9 cellular contexts compared by ENCODE assay signal in the genomic region with DNA sequence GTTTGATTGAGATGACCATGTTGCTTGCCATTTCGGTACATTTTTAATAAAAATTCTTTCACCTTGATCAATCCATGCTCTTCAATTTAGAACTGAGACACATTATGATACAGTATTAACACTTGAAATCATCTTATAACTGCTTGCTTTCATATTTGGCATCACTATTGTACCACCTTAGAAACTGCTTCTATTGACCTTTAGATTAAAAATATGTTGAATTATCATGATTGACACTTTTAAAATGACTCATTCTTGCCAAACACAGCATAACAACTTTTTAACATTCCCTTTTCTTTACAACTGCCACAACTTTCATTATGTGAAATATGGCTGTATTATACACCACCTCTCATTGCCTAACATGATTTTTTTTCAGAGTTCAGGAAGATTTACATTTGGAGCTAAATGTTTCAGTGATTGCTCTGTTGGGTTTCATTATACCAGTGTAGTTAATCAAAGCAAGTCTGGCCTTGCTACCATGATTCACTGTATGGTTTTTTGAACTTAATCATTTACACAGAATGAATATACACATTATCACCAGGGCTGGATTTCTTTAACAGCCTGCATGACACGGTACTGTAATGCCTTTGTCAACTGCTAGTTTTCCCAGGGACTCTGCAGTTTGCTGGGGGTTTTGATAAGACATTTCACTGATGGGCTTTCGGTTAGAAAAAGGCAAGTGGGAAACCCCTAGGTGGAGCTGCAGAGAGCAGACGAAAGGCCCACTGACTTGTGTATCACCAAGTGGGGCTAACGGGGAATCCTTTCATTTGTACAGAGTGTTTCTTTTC.
DNase-seq lines count a peak whose midpoint lies in the region; ATAC-seq lines count a peak whose summit lies in the region.
"Had no signal": no experiment of that assay in that cellular context is flagged by ENCODE, and none has a peak within 500 bp of the region (broad histone marks: within the 10 kb centered on the region; RNA-seq: fewer than 3 reads in every experiment).

No MANE protein-coding gene starts in this region.

- no peaks in the 10 kb centered on the region for H3K36me3 Mint-ChIP-seq in activated naive CD8-positive, alpha-beta T cell treated with anti-CD3 and anti-CD28 coated beads for 36 hours

- ATAC-seq in GM21367 (IDR thresholded peaks at IDR 0.05; ENCODE audit: unreplicated experiment): peak; percentile 71
- no peak for ATAC-seq in HG02840 (IDR thresholded peaks at IDR 0.05; ENCODE audit: low FRiP score, unreplicated experiment)

- H3K27ac ChIP-seq in layer of hippocampus (ENCODE audit: low read depth, low read length): peak overlapping the region; percentile 9
- H3K27ac ChIP-seq: parathyroid adenoma had no signal

- DNase-seq in Daoy (ENCODE audit: low read depth) (peak; percentile 22), M059J (ENCODE audit: low read depth) (peak; percentile 51), T1000 (lab: John Stamatoyannopoulos, UW) (no peak), middle frontal gyrus (ENCODE audit: extremely low spot score, low spot score) (no peak)
- DNase-seq in activated naive CD8-positive, alpha-beta T cell treated with anti-CD3 and anti-CD28 coated beads for 36 hours: peak; percentile 24

- H3K27me3 Mint-ChIP-seq in activated naive CD8-positive, alpha-beta T cell treated with anti-CD3 and anti-CD28 coated beads for 36 hours: no peaks in the 10 kb centered on the region

- peaks cover 22% of the 10 kb centered on the region for H3K4me1 Mint-ChIP-seq in activated naive CD8-positive, alpha-beta T cell treated with anti-CD3 and anti-CD28 coated beads for 36 hours

- peak overlapping the region; percentile 76 for H3K27ac Mint-ChIP-seq in activated naive CD8-positive, alpha-beta T cell treated with anti-CD3 and anti-CD28 coated beads for 36 hours

- H3K27me3 ChIP-seq in layer of hippocampus (ENCODE audit: control insufficient read depth, insufficient read depth, low read length): no peaks in the 10 kb centered on the region

- peaks cover 1% of the 10 kb centered on the region for H3K9me3 Mint-ChIP-seq in activated naive CD8-positive, alpha-beta T cell treated with anti-CD3 and anti-CD28 coated beads for 36 hours

- peak overlapping the region; percentile 25 for H3K4me3 Mint-ChIP-seq in activated naive CD8-positive, alpha-beta T cell treated with anti-CD3 and anti-CD28 coated beads for 36 hours

Comparison
In these comparisons a context has a peak if more than half of its experiments do, and no peak if none do; other contexts are left out.
1. DNase-seq: peak in Daoy (single experiment), M059J (single experiment) and activated naive CD8-positive, alpha-beta T cell treated with anti-CD3 and anti-CD28 coated beads for 36 hours (single experiment); none in T1000 (single experiment) and middle frontal gyrus (single experiment).